Comparison of ENCODE assay signal across 27 cellular contexts in the genomic region with DNA sequence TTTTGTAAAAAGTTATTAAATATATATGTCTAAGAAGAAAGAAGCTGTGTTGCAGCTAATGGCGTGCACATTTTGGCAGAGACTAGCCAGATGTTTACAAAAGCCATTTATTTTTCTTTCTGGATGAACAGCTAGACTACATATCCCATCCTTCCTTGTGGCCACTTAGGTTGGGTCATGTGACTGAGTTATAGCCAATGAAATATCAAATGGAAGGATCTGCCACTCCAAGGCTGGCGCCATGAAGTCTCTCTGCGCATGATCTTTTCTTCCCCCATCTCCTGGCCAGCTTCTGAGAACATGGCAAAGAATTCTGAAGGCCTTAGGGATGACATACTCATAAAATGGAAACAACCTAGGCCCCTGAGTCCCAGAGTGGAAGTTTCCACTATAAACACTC.
"Had no signal": no experiment of that assay in that cellular context is flagged by ENCODE, and none has a peak within 500 bp of the region (broad histone marks: within the 10 kb centered on the region; RNA-seq: fewer than 3 reads in every experiment).

No MANE protein-coding gene starts in this region.

- H3K27ac Mint-ChIP-seq: activated CD4-positive, alpha-beta T cell treated with anti-CD3 and anti-CD28 coated beads for 36 hours; activated CD8-positive, alpha-beta memory T cell treated with anti-CD3 and anti-CD28 coated beads, Interleukin-2, amount 10 ng/mL, durations not matched to agents 7 days and 5 days; activated CD8-positive, alpha-beta T cell treated with anti-CD3 and anti-CD28 coated beads, Interleukin-2, amount 10 ng/mL, durations not matched to agents 7 days and 5 days; activated naive CD4-positive, alpha-beta T cell treated with anti-CD3 and anti-CD28 coated beads, Interleukin-2, amount 50 U/mL, for 72 hours; memory B cell; naive thymus-derived CD4-positive, alpha-beta T cell; stimulated activated effector memory CD8-positive, alpha-beta T cell treated with anti-CD3 and anti-CD28 coated beads, Interleukin-12 subunit alpha, Interleukin-12 subunit beta, amount 100 ng/mL, for 72 hours; stimulated activated naive CD8-positive, alpha-beta T cell treated with anti-CD3 and anti-CD28 coated beads, Interleukin-15, amount 100 ng/mL, for 72 hours had no signal

- H3K36me3 ChIP-seq: breast epithelium, esophagus squamous epithelium, heart right ventricle, pancreas, prostate gland, upper lobe of left lung had no signal

- H3K4me1 Mint-ChIP-seq: activated CD4-positive, alpha-beta T cell treated with anti-CD3 and anti-CD28 coated beads for 36 hours; activated CD8-positive, alpha-beta memory T cell treated with anti-CD3 and anti-CD28 coated beads, Interleukin-2, amount 10 ng/mL, durations not matched to agents 7 days and 5 days; central memory CD8-positive, alpha-beta T cell; memory B cell; naive thymus-derived CD4-positive, alpha-beta T cell; stimulated activated effector memory CD8-positive, alpha-beta T cell treated with anti-CD3 and anti-CD28 coated beads, Interleukin-12 subunit alpha, Interleukin-12 subunit beta, amount 100 ng/mL, for 72 hours; stimulated activated naive CD8-positive, alpha-beta T cell treated with anti-CD3 and anti-CD28 coated beads, Interleukin-15, amount 100 ng/mL, for 72 hours had no signal

- ATAC-seq: activated CD4-positive, alpha-beta T cell treated with anti-CD3 and anti-CD28 coated beads for 36 hours; activated CD8-positive, alpha-beta memory T cell treated with anti-CD3 and anti-CD28 coated beads, Interleukin-2, amount 10 ng/mL, durations not matched to agents 7 days and 5 days; activated CD8-positive, alpha-beta T cell treated with anti-CD3 and anti-CD28 coated beads, Interleukin-2, amount 10 ng/mL, durations not matched to agents 7 days and 5 days; activated naive CD4-positive, alpha-beta T cell treated with anti-CD3 and anti-CD28 coated beads, Interleukin-2, amount 50 U/mL, for 72 hours; heart right ventricle; naive thymus-derived CD4-positive, alpha-beta T cell; pancreas; sciatic nerve; stimulated activated effector memory CD8-positive, alpha-beta T cell treated with anti-CD3 and anti-CD28 coated beads, Interleukin-12 subunit alpha, Interleukin-12 subunit beta, amount 100 ng/mL, for 72 hours; stimulated activated naive CD8-positive, alpha-beta T cell treated with anti-CD3 and anti-CD28 coated beads, Interleukin-15, amount 100 ng/mL, for 72 hours had no signal

- H3K27me3 Mint-ChIP-seq: central memory CD8-positive, alpha-beta T cell; memory B cell had no signal

- H3K4me3 ChIP-seq: breast epithelium, esophagus squamous epithelium, heart right ventricle, pancreas, prostate gland, skin epidermis, upper lobe of left lung had no signal

- DNase-seq: activated CD4-positive, alpha-beta T cell treated with anti-CD3 and anti-CD28 coated beads for 36 hours; activated CD4-positive, CD25-positive, alpha-beta regulatory T cell; activated CD8-positive, alpha-beta memory T cell treated with anti-CD3 and anti-CD28 coated beads, Interleukin-2, amount 10 ng/mL, durations not matched to agents 7 days and 5 days; activated CD8-positive, alpha-beta T cell treated with anti-CD3 and anti-CD28 coated beads, Interleukin-2, amount 10 ng/mL, durations not matched to agents 7 days and 5 days; activated naive CD4-positive, alpha-beta T cell; activated T-cell treated with anti-CD3 and anti-CD28 coated beads, Interleukin-2, amount 50 U/mL, for 48 hours; dermis blood vessel endothelial cell; effector CD4-positive, alpha-beta T cell; esophagus squamous epithelium; foreskin melanocyte; heart right ventricle; midbrain; naive thymus-derived CD4-positive, alpha-beta T cell; pancreas; retina; stimulated activated CD4-positive, alpha-beta T cell treated with anti-CD3 and anti-CD28 coated beads, Interleukin-4, amount 100 ng/mL, for 24 hours; stimulated activated naive CD8-positive, alpha-beta T cell treated with anti-CD3 and anti-CD28 coated beads, Interleukin-15, amount 100 ng/mL, for 72 hours; substantia nigra; upper lobe of left lung had no signal

- H3K9me3 ChIP-seq: breast epithelium, esophagus squamous epithelium, heart right ventricle, pancreas, prostate gland, upper lobe of left lung had no signal

- H3K27me3 ChIP-seq: breast epithelium, esophagus squamous epithelium, heart right ventricle, pancreas, upper lobe of left lung had no signal

- H3K4me3 Mint-ChIP-seq: activated CD4-positive, alpha-beta T cell treated with anti-CD3 and anti-CD28 coated beads for 36 hours; activated CD8-positive, alpha-beta memory T cell treated with anti-CD3 and anti-CD28 coated beads, Interleukin-2, amount 10 ng/mL, durations not matched to agents 7 days and 5 days; activated CD8-positive, alpha-beta T cell treated with anti-CD3 and anti-CD28 coated beads, Interleukin-2, amount 10 ng/mL, durations not matched to agents 7 days and 5 days; central memory CD8-positive, alpha-beta T cell; memory B cell; naive thymus-derived CD4-positive, alpha-beta T cell; stimulated activated effector memory CD8-positive, alpha-beta T cell treated with anti-CD3 and anti-CD28 coated beads, Interleukin-12 subunit alpha, Interleukin-12 subunit beta, amount 100 ng/mL, for 72 hours; stimulated activated naive CD8-positive, alpha-beta T cell treated with anti-CD3 and anti-CD28 coated beads, Interleukin-15, amount 100 ng/mL, for 72 hours had no signal

- H3K36me3 Mint-ChIP-seq: activated CD8-positive, alpha-beta memory T cell treated with anti-CD3 and anti-CD28 coated beads, Interleukin-2, amount 10 ng/mL, durations not matched to agents 7 days and 5 days; activated naive CD4-positive, alpha-beta T cell treated with anti-CD3 and anti-CD28 coated beads, Interleukin-2, amount 50 U/mL, for 72 hours; memory B cell; naive thymus-derived CD4-positive, alpha-beta T cell; stimulated activated effector memory CD8-positive, alpha-beta T cell treated with anti-CD3 and anti-CD28 coated beads, Interleukin-12 subunit alpha, Interleukin-12 subunit beta, amount 100 ng/mL, for 72 hours had no signal

- H3K4me1 ChIP-seq: breast epithelium, esophagus squamous epithelium, heart right ventricle, prostate gland, upper lobe of left lung had no signal

- H3K9me3 Mint-ChIP-seq: activated naive CD4-positive, alpha-beta T cell treated with anti-CD3 and anti-CD28 coated beads, Interleukin-2, amount 50 U/mL, for 72 hours; central memory CD8-positive, alpha-beta T cell; memory B cell; naive thymus-derived CD4-positive, alpha-beta T cell; stimulated activated effector memory CD8-positive, alpha-beta T cell treated with anti-CD3 and anti-CD28 coated beads, Interleukin-12 subunit alpha, Interleukin-12 subunit beta, amount 100 ng/mL, for 72 hours; stimulated activated naive CD8-positive, alpha-beta T cell treated with anti-CD3 and anti-CD28 coated beads, Interleukin-15, amount 100 ng/mL, for 72 hours had no signal
